Comparison of ENCODE assay signal across 19 cellular contexts in genomic region chr13:74487091-74487722, GRCh38.
DNase-seq lines count a peak whose midpoint lies in the region; ATAC-seq and TF ChIP-seq lines count a peak whose summit lies in the region.
"Had no signal": no experiment of that assay in that cellular context is flagged by ENCODE, and none has a peak within 500 bp of the region (broad histone marks: within the 10 kb centered on the region; RNA-seq: fewer than 3 reads in every experiment).

No MANE protein-coding gene starts in this region.

- no peak overlapping the region for H3K9ac ChIP-seq in adipocyte (ENCODE audit: low read length)
- H3K9ac ChIP-seq: BLaER1 treated with 17β-estradiol and CSF1 and Interleukin-3, amounts not matched to agents 10 nM and 100 nM had no signal

- POLR2A ChIA-PET in A673 (lab: Charles Lee; ENCODE audit: low non-redundant PET): interaction anchor here (0.6 kb wide), 2 partner anchors 23 to 516 kb away, joined by 3 to 8 read pairs; no protein-coding TSS in a partner anchor

- peak; percentile 77 for ATAC-seq in left lung
- no peak for ATAC-seq in GM18858 (IDR thresholded peaks at IDR 0.05; ENCODE audit: unreplicated experiment)
- no peak for ATAC-seq in GM21360 (IDR thresholded peaks at IDR 0.05; ENCODE audit: unreplicated experiment)
- ATAC-seq: PC-3 had no signal

- H3K9me3 ChIP-seq in A673 (ENCODE audit: low read depth, low read length, poor library complexity, severe bottlenecking): no peaks in the 10 kb centered on the region
- no peaks in the 10 kb centered on the region for H3K9me3 ChIP-seq in adipocyte (ENCODE audit: control insufficient read depth, low read length)
- peaks cover 0 to 2% of the 10 kb centered on the region in 2 donors for H3K9me3 ChIP-seq in left lung

- H3K4me3 ChIP-seq in A673 (ENCODE audit: low read depth, low read length, poor library complexity, severe bottlenecking) (peak overlapping the region; percentile 1), adipocyte (ENCODE audit: low read length) (no peak overlapping the region), left lung (no peak overlapping the region)
- H3K4me3 ChIP-seq: BLaER1 treated with 17β-estradiol and CSF1 and Interleukin-3, amounts not matched to agents 10 nM and 100 nM had no signal

- H3K27me3 ChIP-seq in A673 (replicated peaks; ENCODE audit: insufficient read depth, low read depth, low read length, poor library complexity) (no peaks in the 10 kb centered on the region), adipocyte (replicated peaks; ENCODE audit: control insufficient read depth, insufficient read depth, low read length) (no peaks in the 10 kb centered on the region), left lung (no peaks in the 10 kb centered on the region)
- H3K27me3 ChIP-seq: BLaER1 treated with 17β-estradiol and CSF1 and Interleukin-3, amounts not matched to agents 10 nM and 100 nM had no signal

- TF ChIP-seq CTCF in A673 (conservative IDR thresholded peaks at IDR 0.05; ENCODE audit: low read depth, low read length): no peak
- no peak for TF ChIP-seq CTCF in left lung (IDR thresholded peaks at IDR 0.05)

- peaks cover 35% of the 10 kb centered on the region for H3K4me1 ChIP-seq in A673 (ENCODE audit: insufficient read depth, low read length, poor library complexity, severe bottlenecking)
- peaks cover 11% of the 10 kb centered on the region for H3K4me1 ChIP-seq in adipocyte (ENCODE audit: control insufficient read depth, insufficient read depth, low read length)
- H3K4me1 ChIP-seq in left lung: no peaks in the 10 kb centered on the region

- peak overlapping the region; percentile 72 for H3K27ac ChIP-seq in A673 (ENCODE audit: low read depth, low read length, poor library complexity, severe bottlenecking)
- no peak overlapping the region for H3K27ac ChIP-seq in left lung
- H3K27ac ChIP-seq: BLaER1 treated with 17β-estradiol and CSF1 and Interleukin-3, amounts not matched to agents 10 nM and 100 nM had no signal

- H3K36me3 ChIP-seq in A673 (ENCODE audit: insufficient read depth, low read length, poor library complexity, severe bottlenecking): no peaks in the 10 kb centered on the region
- no peaks in the 10 kb centered on the region for H3K36me3 ChIP-seq in adipocyte (ENCODE audit: control insufficient read depth, insufficient read depth, low read length, severe bottlenecking)
- H3K36me3 ChIP-seq in left lung: no peaks in the 10 kb centered on the region
- H3K36me3 ChIP-seq: BLaER1 treated with 17β-estradiol and CSF1 and Interleukin-3, amounts not matched to agents 10 nM and 100 nM had no signal

- DNase-seq in A673 (ENCODE audit: low spot score): peak; percentile 83
- DNase-seq in adipocyte (ENCODE audit: low read depth): peak; percentile 15
- DNase-seq in left lung: peak in 1 of 2 donors; percentile 35
- peak; percentile 42 for DNase-seq in renal cortical epithelial cell (ENCODE audit: low read depth)
- DNase-seq in SKM-1 (lab: John Stamatoyannopoulos, UW; ENCODE audit: unreplicated experiment): no peak
- DNase-seq: 8988T; AML-193; CD4-positive, alpha-beta T cell; HCEC 1CT; NCI-H1092 treated with DMSO at 0.1 percent for 48 hours; NCI-H1436; NCI-H187 treated with DMSO at 0.1 percent for 48 hours; NCI-H2107; NCI-H524; NCI-H774; PC-3 had no signal

- CTCF ChIA-PET in A673 (lab: Charles Lee): no interaction called here

- no TSS peak for BruUV-seq in A673 (replicated peaks; lab: Mats Ljungman, UMichigan)

- intact Hi-C loops in A673 (cut with micrococcal nuclease; ENCODE audit: unreplicated experiment) (no loop called here), left lung (cut with DNase I) (no loop called here)
